In the genomic region with DNA sequence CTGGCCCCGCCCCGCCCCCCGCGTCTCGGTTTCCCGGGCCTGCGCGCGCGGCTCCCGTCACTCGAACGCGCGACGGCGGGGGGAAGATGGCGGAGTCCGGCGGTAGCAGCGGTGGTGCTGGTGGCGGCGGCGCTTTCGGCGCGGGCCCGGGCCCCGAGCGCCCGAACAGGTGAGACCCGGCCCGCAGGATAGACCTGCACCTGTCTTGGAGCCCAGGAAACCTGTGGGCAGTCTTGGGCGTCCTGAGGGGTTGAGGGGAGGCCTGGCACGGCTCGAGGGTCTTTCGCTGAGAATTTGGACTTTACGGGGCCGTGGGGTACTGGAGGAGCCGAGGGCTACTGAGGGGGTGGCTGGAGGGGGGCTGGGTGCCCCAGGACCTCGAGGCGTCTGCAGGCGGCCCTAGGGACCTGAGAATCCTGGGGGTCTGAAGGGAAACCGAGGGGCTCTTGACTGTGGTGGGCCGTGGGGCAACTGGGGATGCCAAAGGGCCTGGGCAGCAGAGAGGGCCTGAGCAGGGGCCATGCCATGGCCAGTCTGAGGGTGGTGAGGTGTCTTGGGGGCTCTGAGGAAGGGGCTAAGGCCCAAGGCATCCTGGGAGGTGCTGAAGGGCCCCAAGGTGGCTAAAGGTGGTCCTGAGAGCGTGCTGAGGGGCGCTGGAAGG, we compare ENCODE assay signal across 8 cellular contexts. TPM values are rescaled to one million over a fixed set of nuclear protein-coding genes. Genes with fewer than 3 reads are reported as not detected.
DNase-seq lines count a peak whose midpoint lies in the region; ATAC-seq and TF ChIP-seq lines count a peak whose summit lies in the region.

A gene with protein sequence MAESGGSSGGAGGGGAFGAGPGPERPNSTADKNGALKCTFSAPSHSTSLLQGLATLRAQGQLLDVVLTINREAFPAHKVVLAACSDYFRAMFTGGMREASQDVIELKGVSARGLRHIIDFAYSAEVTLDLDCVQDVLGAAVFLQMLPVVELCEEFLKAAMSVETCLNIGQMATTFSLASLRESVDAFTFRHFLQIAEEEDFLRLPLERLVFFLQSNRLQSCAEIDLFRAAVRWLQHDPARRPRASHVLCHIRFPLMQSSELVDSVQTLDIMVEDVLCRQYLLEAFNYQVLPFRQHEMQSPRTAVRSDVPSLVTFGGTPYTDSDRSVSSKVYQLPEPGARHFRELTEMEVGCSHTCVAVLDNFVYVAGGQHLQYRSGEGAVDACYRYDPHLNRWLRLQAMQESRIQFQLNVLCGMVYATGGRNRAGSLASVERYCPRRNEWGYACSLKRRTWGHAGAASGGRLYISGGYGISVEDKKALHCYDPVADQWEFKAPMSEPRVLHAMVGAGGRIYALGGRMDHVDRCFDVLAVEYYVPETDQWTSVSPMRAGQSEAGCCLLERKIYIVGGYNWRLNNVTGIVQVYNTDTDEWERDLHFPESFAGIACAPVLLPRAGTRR (plus strand): TSS at position 60 of the 661 bp plus-strand sequence. CDS start 27 bp downstream, at position 87.

- DNase-seq in HAP-1 (ENCODE audit: low spot score in 2 of 2): no peak
- no peak for DNase-seq in activated CD8-positive, alpha-beta T cell treated with anti-CD3 and anti-CD28 coated beads for 36 hours
- no peak for DNase-seq in stimulated activated naive B cell treated with anti-CD40 and anti-IgM and Interleukin-4, amounts not matched to agents 10 μg/mL and 1 μg/mL and 100 μg/mL, for 72 hours
- DNase-seq in foreskin melanocyte: no peak
- no peak for DNase-seq in putamen (ENCODE audit: low spot score)

- no peaks in the 10 kb centered on the region for H3K9me3 Mint-ChIP-seq in activated CD8-positive, alpha-beta T cell treated with anti-CD3 and anti-CD28 coated beads for 36 hours
- peaks cover 0 to 4% of the 10 kb centered on the region in 2 donors for H3K9me3 Mint-ChIP-seq in stimulated activated naive B cell treated with anti-CD40 and anti-IgM and Interleukin-4, amounts not matched to agents 10 μg/mL and 1 μg/mL and 100 μg/mL, for 72 hours

- H3K36me3 Mint-ChIP-seq in activated CD8-positive, alpha-beta T cell treated with anti-CD3 and anti-CD28 coated beads for 36 hours (ENCODE audit: low read depth): peaks cover 1% of the 10 kb centered on the region
- peaks cover 4 to 5% of the 10 kb centered on the region in 2 donors for H3K36me3 Mint-ChIP-seq in stimulated activated naive B cell treated with anti-CD40 and anti-IgM and Interleukin-4, amounts not matched to agents 10 μg/mL and 1 μg/mL and 100 μg/mL, for 72 hours

- H3K27ac ChIP-seq in iPS-18a (ENCODE audit: low read length): no peak within 1 kb of the TSS

- peak within 1 kb of the TSS; percentile 66 for H3K9ac ChIP-seq in iPS-18a (ENCODE audit: low read length)

- in situ Hi-C loops in HAP-1 (cut with MboI; ENCODE audit: low sequenced_read_pairs): no loop called here

- POLR2A ChIA-PET in activated CD8-positive, alpha-beta T cell treated with anti-CD3 and anti-CD28 coated beads for 36 hours (lab: Charles Lee): no interaction called here

- H3K27me3 Mint-ChIP-seq in activated CD8-positive, alpha-beta T cell treated with anti-CD3 and anti-CD28 coated beads for 36 hours: no peaks in the 10 kb centered on the region
- peaks cover 10 to 14% of the 10 kb centered on the region in 2 donors for H3K27me3 Mint-ChIP-seq in stimulated activated naive B cell treated with anti-CD40 and anti-IgM and Interleukin-4, amounts not matched to agents 10 μg/mL and 1 μg/mL and 100 μg/mL, for 72 hours

- H3K27ac Mint-ChIP-seq in activated CD8-positive, alpha-beta T cell treated with anti-CD3 and anti-CD28 coated beads for 36 hours: peak within 1 kb of the TSS; percentile 84
- H3K27ac Mint-ChIP-seq in stimulated activated naive B cell treated with anti-CD40 and anti-IgM and Interleukin-4, amounts not matched to agents 10 μg/mL and 1 μg/mL and 100 μg/mL, for 72 hours: peak within 1 kb of the TSS; percentile 95

- CTCF ChIA-PET in activated CD8-positive, alpha-beta T cell treated with anti-CD3 and anti-CD28 coated beads for 36 hours (lab: Charles Lee): no interaction called here

- H3K4me3 ChIP-seq in HAP-1 (peak within 1 kb of the TSS; percentile 90), iPS-18a (ENCODE audit: low read length) (peak within 1 kb of the TSS; percentile 87)

- H3K9me3 ChIP-seq in HAP-1 (no peaks in the 10 kb centered on the region), iPS-18a (ENCODE audit: control insufficient read depth, low read depth, low read length) (no peaks in the 10 kb centered on the region)

- H3K36me3 ChIP-seq in HAP-1 (replicated peaks) (no peaks in the 10 kb centered on the region), iPS-18a (ENCODE audit: control insufficient read depth, low read depth, low read length) (no peaks in the 10 kb centered on the region)

- ATAC-seq in activated CD8-positive, alpha-beta T cell treated with anti-CD3 and anti-CD28 coated beads for 36 hours: no peak
- no peak for ATAC-seq in stimulated activated naive B cell treated with anti-CD40 and anti-IgM and Interleukin-4, amounts not matched to agents 10 μg/mL and 1 μg/mL and 100 μg/mL, for 72 hours (replicated peaks)
- ATAC-seq in HG03108 (IDR thresholded peaks at IDR 0.05; ENCODE audit: unreplicated experiment) (no peak), esophagus mucosa (no peak)

- H3K4me3 Mint-ChIP-seq in activated CD8-positive, alpha-beta T cell treated with anti-CD3 and anti-CD28 coated beads for 36 hours: peak within 1 kb of the TSS; percentile 87
- H3K4me3 Mint-ChIP-seq in stimulated activated naive B cell treated with anti-CD40 and anti-IgM and Interleukin-4, amounts not matched to agents 10 μg/mL and 1 μg/mL and 100 μg/mL, for 72 hours: peak within 1 kb of the TSS; percentile 94 to 98

- TF ChIP-seq CTCF in activated CD8-positive, alpha-beta T cell treated with anti-CD3 and anti-CD28 coated beads for 36 hours (IDR thresholded peaks at IDR 0.05): no peak

- intact Hi-C loops in activated CD8-positive, alpha-beta T cell treated with anti-CD3 and anti-CD28 coated beads for 36 hours (cut with micrococcal nuclease): loop anchor here (5.0 kb wide), 1 partner anchor 115 kb away; a partner anchor contains a TSS

- H3K27me3 ChIP-seq in HAP-1 (ENCODE audit: low read depth) (no peaks in the 10 kb centered on the region), iPS-18a (ENCODE audit: control insufficient read depth, insufficient read depth, low read length) (peaks cover 11% of the 10 kb centered on the region)

- peaks cover 13% of the 10 kb centered on the region for H3K4me1 Mint-ChIP-seq in activated CD8-positive, alpha-beta T cell treated with anti-CD3 and anti-CD28 coated beads for 36 hours (ENCODE audit: low read depth)
- peaks cover 24 to 37% of the 10 kb centered on the region in 2 donors for H3K4me1 Mint-ChIP-seq in stimulated activated naive B cell treated with anti-CD40 and anti-IgM and Interleukin-4, amounts not matched to agents 10 μg/mL and 1 μg/mL and 100 μg/mL, for 72 hours

- peaks cover 9% of the 10 kb centered on the region for H3K4me1 ChIP-seq in HAP-1
- peaks cover 6% of the 10 kb centered on the region for H3K4me1 ChIP-seq in iPS-18a (ENCODE audit: control insufficient read depth, low read depth, low read length)

RNA-seq across cellular contexts. Expression of the gene that starts here (rescaled TPM):
- 10 to 100 TPM; 10.3 to 10.8 TPM for total RNA-seq in activated CD8-positive, alpha-beta T cell treated with anti-CD3 and anti-CD28 coated beads for 36 hours
- 5.6 TPM for total RNA-seq in esophagus mucosa
